20 cellular contexts compared by ENCODE assay signal in genomic region chr10:22541900-22542299, GRCh38.
DNase-seq lines count a peak whose midpoint lies in the region; ATAC-seq and TF ChIP-seq lines count a peak whose summit lies in the region.
"Had no signal": no experiment of that assay in that cellular context is flagged by ENCODE, and none has a peak within 500 bp of the region (broad histone marks: within the 10 kb centered on the region; RNA-seq: fewer than 3 reads in every experiment).

No MANE protein-coding gene starts in this region.

- DNase-seq in activated naive CD4-positive, alpha-beta T cell treated with anti-CD3 and anti-CD28 coated beads, Interleukin-2, amount 50 U/mL, for 72 hours (ENCODE audit: low spot score in 2 of 2): no peak
- no peak for DNase-seq in activated naive CD4-positive, alpha-beta T cell (lab: John Stamatoyannopoulos, UW)
- no peak for DNase-seq in activated CD8-positive, alpha-beta T cell treated with anti-CD3 and anti-CD28 coated beads, Interleukin-2, amount 10 ng/mL, durations not matched to agents 7 days and 5 days
- no peak for DNase-seq in endothelial cell (ENCODE audit: low spot score)
- no peak for DNase-seq in neuronal stem cell (ENCODE audit: low spot score)
- DNase-seq in lower leg skin (ENCODE audit: low spot score in 2 of 2): no peak
- DNase-seq in kidney glomerular epithelial cell (lab: John Stamatoyannopoulos, UW): no peak
- no peak for DNase-seq in tibial nerve (ENCODE audit: low spot score in 2 of 2)
- DNase-seq: BE2C; CD4-positive, alpha-beta T cell; DMS153; EL; GOT3; MM.1S; NCI-H1092; NCI-H1436 treated with DMSO at 0.1 percent for 48 hours; NCI-H2029; NCI-H510A; NCI-H774; Right ventricle myocardium superior had no signal

- no peak overlapping the region for H2BK12ac ChIP-seq in neuronal stem cell (ENCODE audit: low read length)

- no peak overlapping the region for H2AFZ ChIP-seq in neuronal stem cell (ENCODE audit: low read length)

- no peak overlapping the region for H3K9ac ChIP-seq in neuronal stem cell (ENCODE audit: low read depth, low read length, poor library complexity)

- H3K79me1 ChIP-seq in neuronal stem cell (ENCODE audit: low read depth, low read length): no peaks in the 10 kb centered on the region

- H4K91ac ChIP-seq in neuronal stem cell (ENCODE audit: low read depth, low read length, poor library complexity): no peak overlapping the region

- H3K27ac Mint-ChIP-seq in activated naive CD4-positive, alpha-beta T cell treated with anti-CD3 and anti-CD28 coated beads, Interleukin-2, amount 50 U/mL, for 72 hours: peak overlapping the region; percentile 38 to 41
- peak overlapping the region; percentile 19 for H3K27ac Mint-ChIP-seq in activated CD8-positive, alpha-beta T cell treated with anti-CD3 and anti-CD28 coated beads, Interleukin-2, amount 10 ng/mL, durations not matched to agents 7 days and 5 days
- H3K27ac Mint-ChIP-seq in endothelial cell (ENCODE audit: unreplicated experiment): peak overlapping the region; percentile 1
- H3K27ac Mint-ChIP-seq: CD4-positive, alpha-beta T cell had no signal

- no peak overlapping the region for H3K23ac ChIP-seq in neuronal stem cell (ENCODE audit: low read depth, low read length, poor library complexity)

- H2BK15ac ChIP-seq in neuronal stem cell (ENCODE audit: low read length): no peak overlapping the region

- H3K4me3 Mint-ChIP-seq in activated CD8-positive, alpha-beta T cell treated with anti-CD3 and anti-CD28 coated beads, Interleukin-2, amount 10 ng/mL, durations not matched to agents 7 days and 5 days: no peak overlapping the region
- H3K4me3 Mint-ChIP-seq in endothelial cell (ENCODE audit: unreplicated experiment): peak overlapping the region; percentile 13
- H3K4me3 Mint-ChIP-seq: CD4-positive, alpha-beta T cell had no signal

- H3K4ac ChIP-seq in neuronal stem cell (ENCODE audit: low read length): no peak overlapping the region

- H2BK5ac ChIP-seq in neuronal stem cell (ENCODE audit: low read length): no peak overlapping the region

- H3K9me3 ChIP-seq in neuronal stem cell (replicated peaks in 1 of 2; ENCODE audit: control insufficient read depth in 2 of 2, insufficient read depth in 1 of 2, low read depth in 1 of 2, low read length in 2 of 2) (no peaks in the 10 kb centered on the region), tibial nerve (no peaks in the 10 kb centered on the region)
- H3K9me3 ChIP-seq: BE2C had no signal

- H3K9me3 Mint-ChIP-seq in activated naive CD4-positive, alpha-beta T cell treated with anti-CD3 and anti-CD28 coated beads, Interleukin-2, amount 50 U/mL, for 72 hours: peaks cover 0 to 2% of the 10 kb centered on the region in 2 donors
- H3K9me3 Mint-ChIP-seq in activated CD8-positive, alpha-beta T cell treated with anti-CD3 and anti-CD28 coated beads, Interleukin-2, amount 10 ng/mL, durations not matched to agents 7 days and 5 days (ENCODE audit: insufficient read depth): no peaks in the 10 kb centered on the region
- H3K9me3 Mint-ChIP-seq in endothelial cell (ENCODE audit: unreplicated experiment): no peaks in the 10 kb centered on the region
- H3K9me3 Mint-ChIP-seq: CD4-positive, alpha-beta T cell had no signal

- H3K18ac ChIP-seq in neuronal stem cell (ENCODE audit: low read length): no peak overlapping the region

- CTCF ChIA-PET in activated CD8-positive, alpha-beta T cell treated with anti-CD3 and anti-CD28 coated beads, Interleukin-2, amount 10 ng/mL, durations not matched to agents 7 days and 5 days (lab: Charles Lee): no interaction called here

- TF ChIP-seq POLR2A in lower leg skin (IDR thresholded peaks at IDR 0.05): no peak
- TF ChIP-seq POLR2A in tibial nerve (IDR thresholded peaks at IDR 0.05): no peak

- H3K4me1 Mint-ChIP-seq in activated CD8-positive, alpha-beta T cell treated with anti-CD3 and anti-CD28 coated beads, Interleukin-2, amount 10 ng/mL, durations not matched to agents 7 days and 5 days (ENCODE audit: low read depth): peaks cover 20% of the 10 kb centered on the region
- H3K4me1 Mint-ChIP-seq in endothelial cell (ENCODE audit: unreplicated experiment): peaks cover 7% of the 10 kb centered on the region

- POLR2A ChIA-PET in activated CD8-positive, alpha-beta T cell treated with anti-CD3 and anti-CD28 coated beads, Interleukin-2, amount 10 ng/mL, durations not matched to agents 7 days and 5 days (lab: Charles Lee): interaction anchor here (1.1 kb wide), 1 partner anchor 13 kb away, joined by 3 read pairs; no protein-coding TSS in a partner anchor

- no peak overlapping the region for H4K8ac ChIP-seq in neuronal stem cell (ENCODE audit: low read depth, low read length)

- H3K27me3 Mint-ChIP-seq in activated CD8-positive, alpha-beta T cell treated with anti-CD3 and anti-CD28 coated beads, Interleukin-2, amount 10 ng/mL, durations not matched to agents 7 days and 5 days (ENCODE audit: low read depth): no peaks in the 10 kb centered on the region
- H3K27me3 Mint-ChIP-seq in endothelial cell (ENCODE audit: unreplicated experiment): peaks cover 5% of the 10 kb centered on the region
- H3K27me3 Mint-ChIP-seq: CD4-positive, alpha-beta T cell had no signal

- no peak overlapping the region for H3K27ac ChIP-seq in neuronal stem cell (replicated peaks; ENCODE audit: low read length)
- H3K27ac ChIP-seq in tibial nerve: no peak overlapping the region

- H3K14ac ChIP-seq in neuronal stem cell (ENCODE audit: low read length): peak overlapping the region; percentile 25

- H3K27me3 ChIP-seq in neuronal stem cell (ENCODE audit: control insufficient read depth in 3 of 3, insufficient read depth in 3 of 3, low read depth in 1 of 3, low read length in 3 of 3): no peaks in the 10 kb centered on the region
- H3K27me3 ChIP-seq in tibial nerve: no peaks in the 10 kb centered on the region
- H3K27me3 ChIP-seq: BE2C had no signal

- H3K4me2 ChIP-seq in neuronal stem cell (ENCODE audit: insufficient read depth, low read length, poor library complexity, severe bottlenecking): no peak overlapping the region

- ATAC-seq in activated naive CD4-positive, alpha-beta T cell treated with anti-CD3 and anti-CD28 coated beads, Interleukin-2, amount 50 U/mL, for 72 hours: no peak
- ATAC-seq in activated CD8-positive, alpha-beta T cell treated with anti-CD3 and anti-CD28 coated beads, Interleukin-2, amount 10 ng/mL, durations not matched to agents 7 days and 5 days: no peak

- H2BK120ac ChIP-seq in neuronal stem cell (ENCODE audit: low read depth, low read length): no peak overlapping the region

- H3K36me3 ChIP-seq in neuronal stem cell (replicated peaks in 1 of 2; ENCODE audit: control insufficient read depth in 2 of 2, insufficient read depth in 2 of 2, low read length in 2 of 2): peaks cover 4 to 42% of the 10 kb centered on the region in 2 donors
- peaks cover 0 to 98% (median 0%) of the 10 kb centered on the region in 3 donors for H3K36me3 ChIP-seq in tibial nerve

- peaks cover 39 to 42% of the 10 kb centered on the region in 2 donors for H3K36me3 Mint-ChIP-seq in activated naive CD4-positive, alpha-beta T cell treated with anti-CD3 and anti-CD28 coated beads, Interleukin-2, amount 50 U/mL, for 72 hours
- H3K36me3 Mint-ChIP-seq in activated CD8-positive, alpha-beta T cell treated with anti-CD3 and anti-CD28 coated beads, Interleukin-2, amount 10 ng/mL, durations not matched to agents 7 days and 5 days (ENCODE audit: low read depth): peaks cover 72% of the 10 kb centered on the region
- peaks cover 63% of the 10 kb centered on the region for H3K36me3 Mint-ChIP-seq in endothelial cell (ENCODE audit: low read depth, unreplicated experiment)

- no peak for TF ChIP-seq CTCF in endothelial cell (IDR thresholded peaks at IDR 0.05; ENCODE audit: unreplicated experiment)
- TF ChIP-seq CTCF in lower leg skin (IDR thresholded peaks at IDR 0.05): no peak
- no peak for TF ChIP-seq CTCF in tibial nerve (IDR thresholded peaks at IDR 0.05)

- WGBS in neuronal stem cell (ENCODE audit: extremely low coverage in 2 of 2, insufficient read length in 2 of 2, insufficient replicate concordance in 1 of 2), 2 donors: no CpG with 5 or more reads among the region's 10 CpGs
- 88 to 90% methylated on average over 10 of the region's 10 CpGs for WGBS in lower leg skin, 2 donors
- 88 to 93% methylated on average over 10 of the region's 10 CpGs for WGBS in tibial nerve, 2 donors

- H3K4me1 ChIP-seq in neuronal stem cell (ENCODE audit: control insufficient read depth in 2 of 2, insufficient read depth in 1 of 2, low read depth in 1 of 2, low read length in 2 of 2) (peaks cover 0 to 1% of the 10 kb centered on the region in 2 donors), tibial nerve (no peaks in the 10 kb centered on the region)

- no peak overlapping the region for H2AK5ac ChIP-seq in neuronal stem cell (ENCODE audit: low read depth, low read length)

- H3K4me3 ChIP-seq in neuronal stem cell (ENCODE audit: low read length in 2 of 2) (no peak overlapping the region), lower leg skin (ENCODE audit: low read depth, poor library complexity, severe bottlenecking) (no peak overlapping the region), tibial nerve (no peak overlapping the region)

- no peak for TF ChIP-seq EP300 in tibial nerve (IDR thresholded peaks at IDR 0.05)

- intact Hi-C loops in lower leg skin (cut with DNase I; ENCODE audit: low total_unique reads): no loop called here
